In the genomic region with DNA sequence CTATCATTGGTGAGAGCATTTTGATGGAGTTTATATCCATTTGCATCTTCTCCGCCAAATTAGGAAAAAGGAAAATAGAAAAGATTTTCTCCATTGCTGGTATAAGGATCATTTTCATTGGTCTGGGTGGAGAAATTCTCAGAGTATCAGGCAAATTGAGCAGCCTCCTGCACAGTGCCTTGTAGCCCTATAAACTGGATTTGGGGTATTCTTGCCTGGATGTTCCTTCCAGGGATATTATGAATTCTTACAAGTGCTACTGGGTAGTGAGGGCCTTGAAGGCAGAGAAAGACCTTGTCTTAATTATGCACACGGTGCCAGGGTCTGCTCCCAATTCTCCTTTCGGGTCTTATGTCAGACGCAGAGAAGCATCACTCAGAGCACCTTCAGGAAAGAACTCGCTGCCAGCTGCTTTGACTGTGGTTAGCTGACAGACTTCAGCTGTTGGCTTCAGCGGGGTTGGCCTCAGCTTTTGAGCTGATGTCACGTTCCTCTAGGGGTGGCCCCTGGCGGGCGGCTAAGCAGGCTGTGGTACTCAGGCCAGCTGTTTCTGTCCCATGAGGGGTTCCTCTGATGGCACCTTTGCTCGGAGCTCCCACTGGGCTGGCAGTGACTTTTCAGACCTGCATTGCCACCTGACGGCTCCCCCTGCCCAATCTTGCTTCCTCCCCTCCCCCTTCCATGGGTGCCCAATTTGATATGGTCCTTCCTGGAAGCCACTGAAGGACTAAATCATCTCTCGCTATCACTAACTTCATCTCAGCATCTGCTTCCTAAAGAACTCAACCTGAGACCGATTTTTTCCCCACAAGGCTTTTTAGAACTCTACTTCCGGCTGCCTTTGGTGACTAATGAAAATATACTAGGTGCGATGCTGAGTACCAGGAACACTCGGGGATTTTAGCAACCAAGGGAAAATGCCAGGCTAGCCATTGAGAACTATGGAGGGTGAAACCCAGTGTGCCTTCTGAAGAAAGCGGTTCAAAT, we compare ENCODE assay signal across 9 cellular contexts.
DNase-seq lines count a peak whose midpoint lies in the region; ATAC-seq, FAIRE-seq and TF ChIP-seq lines count a peak whose summit lies in the region.
"Had no signal": no experiment of that assay in that cellular context is flagged by ENCODE, and none has a peak within 500 bp of the region (broad histone marks: within the 10 kb centered on the region; RNA-seq: fewer than 3 reads in every experiment).

No MANE protein-coding gene starts in this region.

- peak overlapping the region; percentile 85 for H3K27ac Mint-ChIP-seq in activated naive CD8-positive, alpha-beta T cell treated with anti-CD3 and anti-CD28 coated beads for 36 hours
- no peak overlapping the region for H3K27ac Mint-ChIP-seq in MCF 10A (ENCODE audit: low read depth, unreplicated experiment)

- peak overlapping the region; percentile 40 for H3K4me3 Mint-ChIP-seq in activated naive CD8-positive, alpha-beta T cell treated with anti-CD3 and anti-CD28 coated beads for 36 hours
- no peak overlapping the region for H3K4me3 Mint-ChIP-seq in MCF 10A (ENCODE audit: unreplicated experiment)

- no peak overlapping the region for H3K9ac ChIP-seq in mammary epithelial cell (ENCODE audit: insufficient read depth, low read length)

- POLR2A ChIA-PET in RWPE1 (lab: Yijun Ruan, JAX; ENCODE audit: low non-redundant PET) = no interaction called here
- POLR2A ChIA-PET in MCF 10A (lab: Yijun Ruan, JAX) = no interaction called here

- peak; percentile 96 for ATAC-seq in HG02610 (IDR thresholded peaks at IDR 0.05; ENCODE audit: unreplicated experiment)

- peaks cover 6% of the 10 kb centered on the region for H3K4me1 ChIP-seq in mammary epithelial cell (ENCODE audit: insufficient read depth, low read length)

- TF ChIP-seq CTCF in RWPE1 (conservative IDR thresholded peaks at IDR 0.05; ENCODE audit: low read depth) (no peak), MCF 10A (IDR thresholded peaks at IDR 0.05; ENCODE audit: unreplicated experiment) (no peak), mammary epithelial cell (conservative IDR thresholded peaks at IDR 0.05 in 1 of 2, IDR thresholded peaks at IDR 0.05 in 1 of 2; ENCODE audit: extremely low read depth in 1 of 2, insufficient read depth in 1 of 2, low read depth in 1 of 2, low read length in 2 of 2) (no peak)

- dilution Hi-C loops in mammary epithelial cell (cut with HindIII; ENCODE audit: low sequenced_read_pairs) = no loop called here

- in situ Hi-C loops in mammary epithelial cell (cut with MboI; ENCODE audit: low sequenced_read_pairs in 2 of 2) = no loop called here

- no peaks in the 10 kb centered on the region for H3K9me3 ChIP-seq in mammary epithelial cell (replicated peaks; ENCODE audit: insufficient read depth, low read length)

- 70% methylated on average over 12 of the region's 17 CpGs for WGBS in mammary epithelial cell (ENCODE audit: low coverage, missing lambda C conversion rate)

- CTCF ChIA-PET in RWPE1 (lab: Yijun Ruan, JAX) = no interaction called here
- CTCF ChIA-PET in MCF 10A (lab: Yijun Ruan, JAX) = no interaction called here
- CTCF ChIA-PET in mammary epithelial cell (lab: Charles Lee; ENCODE audit: low non-redundant PET) = no interaction called here

- H3K4me2 ChIP-seq in mammary epithelial cell (ENCODE audit: insufficient read depth, low read depth, low read length) = no peak overlapping the region

- no peaks in the 10 kb centered on the region for H3K9me3 Mint-ChIP-seq in activated naive CD8-positive, alpha-beta T cell treated with anti-CD3 and anti-CD28 coated beads for 36 hours
- H3K9me3 Mint-ChIP-seq in MCF 10A (ENCODE audit: unreplicated experiment) = no peaks in the 10 kb centered on the region

- no peaks in the 10 kb centered on the region for H3K27me3 Mint-ChIP-seq in activated naive CD8-positive, alpha-beta T cell treated with anti-CD3 and anti-CD28 coated beads for 36 hours
- H3K27me3 Mint-ChIP-seq in MCF 10A (ENCODE audit: insufficient read depth, unreplicated experiment) = peaks cover 27% of the 10 kb centered on the region

- BruUV-seq in MCF 10A (replicated peaks; lab: Mats Ljungman, UMichigan) (no TSS peak), mammary epithelial cell (replicated peaks; lab: Mats Ljungman, UMichigan) (no TSS peak)

- no peak overlapping the region for H3K4me3 ChIP-seq in mammary epithelial cell (replicated peaks in 1 of 3; ENCODE audit: insufficient read depth in 1 of 3, low read depth in 2 of 3, low read length in 3 of 3)

- peak; percentile 3 for DNase-seq in GM18507 (ENCODE audit: extremely low spot score, insufficient read length, low read depth)
- DNase-seq in NCI-H526 treated with DMSO at 0.1 percent for 48 hours (lab: John Stamatoyannopoulos, UW) = peak; percentile 20
- DNase-seq in activated naive CD8-positive, alpha-beta T cell treated with anti-CD3 and anti-CD28 coated beads for 36 hours = peak; percentile 55
- peak; percentile 24 for DNase-seq in stimulated activated CD8-positive, alpha-beta memory T cell treated with anti-CD3 and anti-CD28 coated beads, Interleukin-4, amount 100 ng/mL, for 24 hours (ENCODE audit: low read depth)
- no peak for DNase-seq in RWPE1 (ENCODE audit: low spot score)
- DNase-seq in MCF 10A (ENCODE audit: unreplicated experiment) = no peak
- DNase-seq in mammary epithelial cell = no peak

- H4K20me1 ChIP-seq in mammary epithelial cell (ENCODE audit: insufficient read depth, low read length) = no peaks in the 10 kb centered on the region

- intact Hi-C loops in MCF 10A (cut with micrococcal nuclease) = no loop called here
- intact Hi-C loops in mammary epithelial cell (cut with micrococcal nuclease) = no loop called here

- no peaks in the 10 kb centered on the region for H3K36me3 Mint-ChIP-seq in activated naive CD8-positive, alpha-beta T cell treated with anti-CD3 and anti-CD28 coated beads for 36 hours
- H3K36me3 Mint-ChIP-seq in MCF 10A (ENCODE audit: insufficient read depth, unreplicated experiment) = no peaks in the 10 kb centered on the region

- H3K36me3 ChIP-seq in mammary epithelial cell (ENCODE audit: insufficient read depth, low read length) = no peaks in the 10 kb centered on the region

- no peak overlapping the region for H3K27ac ChIP-seq in RWPE1
- no peak overlapping the region for H3K27ac ChIP-seq in mammary epithelial cell (ENCODE audit: insufficient read depth, low read depth, low read length)

- no peaks in the 10 kb centered on the region for H3K27me3 ChIP-seq in mammary epithelial cell (ENCODE audit: insufficient read depth, low read length)

- no peaks in the 10 kb centered on the region for H3K79me2 ChIP-seq in mammary epithelial cell (ENCODE audit: insufficient read depth, low read length)

- H3K4me1 Mint-ChIP-seq in activated naive CD8-positive, alpha-beta T cell treated with anti-CD3 and anti-CD28 coated beads for 36 hours = peaks cover 7% of the 10 kb centered on the region
- no peaks in the 10 kb centered on the region for H3K4me1 Mint-ChIP-seq in MCF 10A (ENCODE audit: insufficient read depth, unreplicated experiment)

- peak; percentile 58 for FAIRE-seq in GM18507 (lab: Jason Lieb, UNC)
- FAIRE-seq: H1 had no signal

- H2AFZ ChIP-seq in mammary epithelial cell (ENCODE audit: low read depth, low read length) = no peak overlapping the region

Comparison
In these comparisons a context has a peak if more than half of its experiments do, and no peak if none do; other contexts are left out.
1. DNase-seq: peak in GM18507 (single experiment), NCI-H526 treated with DMSO at 0.1 percent for 48 hours (single experiment), activated naive CD8-positive, alpha-beta T cell treated with anti-CD3 and anti-CD28 coated beads for 36 hours (single experiment) and stimulated activated CD8-positive, alpha-beta memory T cell treated with anti-CD3 and anti-CD28 coated beads, Interleukin-4, amount 100 ng/mL, for 24 hours (single experiment); none in RWPE1 (single experiment), MCF 10A (single experiment) and mammary epithelial cell (single experiment).